ENCODE assay signal across 1 cellular context in genomic region chr17:40106760-40107265, GRCh38.
TF ChIP-seq lines count a peak whose summit lies in the region.

No MANE protein-coding gene starts in this region.

TF ChIP-seq in IMR-90, 13 proteins besides CTCF, POLR2A, EP300 and RAD21:
- no peak for TF ChIP-seq BHLHE40 (IDR thresholded peaks at IDR 0.05; ENCODE audit: low read depth, low read length)
